ENCODE assay signal across 8 cellular contexts in the genomic region with DNA sequence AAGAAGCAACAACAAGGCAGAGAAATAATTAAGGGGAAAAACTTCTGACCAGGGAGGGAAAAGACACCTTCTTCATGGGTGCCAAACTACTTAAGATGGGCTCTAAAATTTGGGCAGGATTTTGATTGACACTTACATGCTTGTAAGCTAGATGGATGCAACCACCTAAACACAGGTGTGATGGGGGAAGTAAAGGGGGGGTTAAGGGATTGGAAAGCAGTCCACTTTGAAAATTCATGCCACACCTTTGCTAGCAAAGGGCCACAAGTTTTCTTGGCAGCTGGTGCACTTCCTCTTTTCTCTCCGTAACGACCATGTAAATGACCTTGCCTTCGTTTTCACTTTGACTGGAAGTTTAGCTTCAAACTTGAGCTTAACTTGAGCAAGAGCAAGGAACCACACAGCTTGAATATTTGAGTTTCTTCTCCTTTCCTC. TPM values are rescaled to one million over a fixed set of nuclear protein-coding genes. Genes with fewer than 3 reads are reported as not detected.
A peak's percentile ranks its signal among the peaks of the same experiment; 100 is the strongest.
DNase-seq lines count a peak whose midpoint lies in the region; ATAC-seq and TF ChIP-seq lines count a peak whose summit lies in the region.

No MANE protein-coding gene starts in this region.

- peak overlapping the region; percentile 31 for H3K4me3 Mint-ChIP-seq in activated CD4-positive, alpha-beta T cell treated with anti-CD3 and anti-CD28 coated beads, Interleukin-2, amount 10 ng/mL, durations not matched to agents 24 days and 14 days
- peak overlapping the region; percentile 62 for H3K4me3 Mint-ChIP-seq in natural killer cell treated with Interleukin-12 subunit alpha and Interleukin-12 subunit beta and Interleukin-15 and Interleukin-18, amount 100 ng/mL, for 72 hours

- H3K9me3 Mint-ChIP-seq in activated CD4-positive, alpha-beta T cell treated with anti-CD3 and anti-CD28 coated beads, Interleukin-2, amount 10 ng/mL, durations not matched to agents 24 days and 14 days = peaks cover 3% of the 10 kb centered on the region
- no peaks in the 10 kb centered on the region for H3K9me3 Mint-ChIP-seq in natural killer cell treated with Interleukin-12 subunit alpha and Interleukin-12 subunit beta and Interleukin-15 and Interleukin-18, amount 100 ng/mL, for 72 hours

- H3K27me3 Mint-ChIP-seq in activated CD4-positive, alpha-beta T cell treated with anti-CD3 and anti-CD28 coated beads, Interleukin-2, amount 10 ng/mL, durations not matched to agents 24 days and 14 days = no peaks in the 10 kb centered on the region
- peaks cover 0 to 10% of the 10 kb centered on the region in 2 donors for H3K27me3 Mint-ChIP-seq in natural killer cell treated with Interleukin-12 subunit alpha and Interleukin-12 subunit beta and Interleukin-15 and Interleukin-18, amount 100 ng/mL, for 72 hours

- intact Hi-C loops in activated CD4-positive, alpha-beta T cell treated with anti-CD3 and anti-CD28 coated beads, Interleukin-2, amount 10 ng/mL, durations not matched to agents 24 days and 14 days (cut with micrococcal nuclease) = no loop called here

- H3K36me3 Mint-ChIP-seq in activated CD4-positive, alpha-beta T cell treated with anti-CD3 and anti-CD28 coated beads, Interleukin-2, amount 10 ng/mL, durations not matched to agents 24 days and 14 days (ENCODE audit: low read depth) = peaks cover 2% of the 10 kb centered on the region
- peaks cover 5% of the 10 kb centered on the region for H3K36me3 Mint-ChIP-seq in natural killer cell treated with Interleukin-12 subunit alpha and Interleukin-12 subunit beta and Interleukin-15 and Interleukin-18, amount 100 ng/mL, for 72 hours

- no peak for TF ChIP-seq POLR2A in erythroblast (IDR thresholded peaks at IDR 0.05; ENCODE audit: low read length)

- H3K27ac Mint-ChIP-seq in activated CD4-positive, alpha-beta T cell treated with anti-CD3 and anti-CD28 coated beads, Interleukin-2, amount 10 ng/mL, durations not matched to agents 24 days and 14 days = peak overlapping the region; percentile 73
- H3K27ac Mint-ChIP-seq in natural killer cell treated with Interleukin-12 subunit alpha and Interleukin-12 subunit beta and Interleukin-15 and Interleukin-18, amount 100 ng/mL, for 72 hours = peak overlapping the region; percentile 70 to 90

- DNase-seq in activated CD4-positive, alpha-beta T cell treated with anti-CD3 and anti-CD28 coated beads, Interleukin-2, amount 10 ng/mL, durations not matched to agents 24 days and 14 days = peak; percentile 73
- no peak for DNase-seq in activated CD4-positive, alpha-beta T cell treated with anti-CD3 and anti-CD28 coated beads for 1 hour
- DNase-seq in SIG-M5 treated with dmso at 0.1 percent for 504 hours (lab: John Stamatoyannopoulos, UW; ENCODE audit: unreplicated experiment) (peak; percentile 93), DMS53 treated with DMSO at 0.1 percent for 48 hours (lab: John Stamatoyannopoulos, UW; ENCODE audit: unreplicated experiment) (no peak), erythroblast (lab: John Stamatoyannopoulos, UW) (no peak), NCI-H1105 (lab: John Stamatoyannopoulos, UW) (no peak)
- no peak for DNase-seq in natural killer cell treated with Interleukin-12 subunit alpha and Interleukin-12 subunit beta and Interleukin-15 and Interleukin-18, amount 100 ng/mL, for 72 hours (ENCODE audit: low spot score)

- peaks cover 31% of the 10 kb centered on the region for H3K4me1 Mint-ChIP-seq in activated CD4-positive, alpha-beta T cell treated with anti-CD3 and anti-CD28 coated beads, Interleukin-2, amount 10 ng/mL, durations not matched to agents 24 days and 14 days
- peaks cover 32 to 39% of the 10 kb centered on the region in 2 donors for H3K4me1 Mint-ChIP-seq in natural killer cell treated with Interleukin-12 subunit alpha and Interleukin-12 subunit beta and Interleukin-15 and Interleukin-18, amount 100 ng/mL, for 72 hours (ENCODE audit: low read depth in 2 of 2)

- ATAC-seq in HG02973 (IDR thresholded peaks at IDR 0.05; ENCODE audit: unreplicated experiment) = peak; percentile 89
- ATAC-seq in natural killer cell treated with Interleukin-12 subunit alpha and Interleukin-12 subunit beta and Interleukin-15 and Interleukin-18, amount 100 ng/mL, for 72 hours = peak; percentile 74 to 86

RNA-seq across cellular contexts. Expression of a gene that starts 14.3 kb away (rescaled TPM):
- total RNA-seq in activated CD4-positive, alpha-beta T cell treated with anti-CD3 and anti-CD28 coated beads, Interleukin-2, amount 10 ng/mL, durations not matched to agents 24 days and 14 days = 194 and 207 TPM in 2 replicates
- 100 to 1,000 TPM; 154 to 230 TPM for total RNA-seq in natural killer cell treated with Interleukin-12 subunit alpha and Interleukin-12 subunit beta and Interleukin-15 and Interleukin-18, amount 100 ng/mL, for 72 hours

RNA-seq across cellular contexts. Expression of a gene that starts 40.6 kb away (rescaled TPM):
- total RNA-seq in activated CD4-positive, alpha-beta T cell treated with anti-CD3 and anti-CD28 coated beads, Interleukin-2, amount 10 ng/mL, durations not matched to agents 24 days and 14 days = 9.1 and 9.5 TPM in 2 replicates
- total RNA-seq in natural killer cell treated with Interleukin-12 subunit alpha and Interleukin-12 subunit beta and Interleukin-15 and Interleukin-18, amount 100 ng/mL, for 72 hours = 10 to 100 TPM; 26.5 to 39.1 TPM

Comparison
In these comparisons a context has a peak if more than half of its experiments do, and no peak if none do; other contexts are left out.
1. DNase-seq: peak in activated CD4-positive, alpha-beta T cell treated with anti-CD3 and anti-CD28 coated beads, Interleukin-2, amount 10 ng/mL, durations not matched to agents 24 days and 14 days (single experiment) and SIG-M5 treated with dmso at 0.1 percent for 504 hours (single experiment); none in activated CD4-positive, alpha-beta T cell treated with anti-CD3 and anti-CD28 coated beads for 1 hour (single experiment), natural killer cell treated with Interleukin-12 subunit alpha and Interleukin-12 subunit beta and Interleukin-15 and Interleukin-18, amount 100 ng/mL, for 72 hours (single experiment), DMS53 treated with DMSO at 0.1 percent for 48 hours (single experiment), erythroblast (0 of 2) and NCI-H1105 (single experiment).